Comparison of ENCODE assay signal across 8 cellular contexts in the genomic region with DNA sequence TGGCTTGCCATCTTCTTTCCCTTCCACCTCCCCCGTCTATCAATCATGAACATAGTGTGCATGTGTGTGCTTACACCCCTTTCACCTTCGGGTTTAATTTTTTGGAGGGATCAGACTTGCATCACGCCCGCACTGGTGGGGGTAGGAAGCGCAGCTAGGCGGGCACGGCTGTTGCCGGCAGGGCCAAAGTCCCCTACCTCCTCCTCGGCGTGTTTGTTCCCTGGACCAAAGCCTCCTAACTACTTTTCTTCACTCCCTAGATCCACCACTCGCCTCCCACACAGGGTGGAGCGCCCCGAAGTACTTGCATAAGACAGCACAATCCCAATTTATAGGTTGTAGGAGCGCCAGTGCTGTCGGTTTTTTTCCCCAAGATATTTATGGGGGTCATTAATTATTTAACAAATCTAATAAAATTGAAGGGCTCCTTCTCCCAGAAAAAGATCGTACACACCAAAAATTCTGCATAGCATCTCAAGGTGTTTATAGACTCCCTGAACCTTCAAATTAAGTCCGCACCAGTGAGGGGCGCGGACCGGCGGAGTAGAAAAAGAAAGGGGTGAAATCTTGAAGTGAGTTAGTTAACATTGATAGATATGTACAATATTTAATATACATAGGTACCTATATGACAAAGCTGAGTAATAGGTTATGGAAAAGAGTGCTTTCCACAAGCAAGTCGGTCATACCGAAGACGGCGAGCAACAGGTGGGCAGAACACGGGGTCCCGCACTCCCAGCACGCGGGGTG. TPM values are rescaled to one million over a fixed set of nuclear protein-coding genes. Genes with fewer than 3 reads are reported as not detected.
DNase-seq lines count a peak whose midpoint lies in the region; ATAC-seq and TF ChIP-seq lines count a peak whose summit lies in the region.

No MANE protein-coding gene starts in this region.

- intact Hi-C loops in left colon (cut with DNase I, micrococcal nuclease), result no loop called here

- H3F3A ChIP-seq in GM23248 (ENCODE audit: insufficient read depth), result no peaks in the 10 kb centered on the region

- peak; percentile 8 for ATAC-seq in HG03354 (IDR thresholded peaks at IDR 0.05; ENCODE audit: poor library complexity, severe bottlenecking, unreplicated experiment)
- peak; percentile 49 for ATAC-seq in left colon
- ATAC-seq in HG02840 (IDR thresholded peaks at IDR 0.05; ENCODE audit: low FRiP score, unreplicated experiment), result no peak

- no peak overlapping the region for H3K4me2 ChIP-seq in GM23248 (ENCODE audit: unreplicated experiment)

- H4K20me1 ChIP-seq in GM23248 (ENCODE audit: insufficient read depth), result no peaks in the 10 kb centered on the region

- H3K9ac ChIP-seq in subcutaneous abdominal adipose tissue (ENCODE audit: low read length in 5 of 5), result peak overlapping the region in 3 of 5 donors; percentile 30 to 64 (median 37)
- no peak overlapping the region for H3K9ac ChIP-seq in GM23248

- no peaks in the 10 kb centered on the region for H3K79me2 ChIP-seq in GM23248 (ENCODE audit: insufficient read depth)

- TF ChIP-seq CTCF in astrocyte of the spinal cord (IDR thresholded peaks at IDR 0.05; ENCODE audit: low read depth, low read length), result peak; percentile 20

- in situ Hi-C loops in astrocyte of the spinal cord (cut with HindIII; ENCODE audit: low sequenced_read_pairs) (no loop called here), GM23248 (cut with MboI) (no loop called here)

- no peaks in the 10 kb centered on the region for H3K9me2 ChIP-seq in GM23248 (ENCODE audit: insufficient read depth)

- H3K9me3 ChIP-seq in subcutaneous abdominal adipose tissue (ENCODE audit: control insufficient read depth in 5 of 5, low read length in 5 of 5) (no peaks in the 10 kb centered on the region), GM23248 (ENCODE audit: low read depth) (no peaks in the 10 kb centered on the region)

- H3K4me3 ChIP-seq in astrocyte of the spinal cord (ENCODE audit: low read depth, low read length) (peak overlapping the region; percentile 52), subcutaneous abdominal adipose tissue (ENCODE audit: low read depth in 1 of 5, low read length in 5 of 5) (peak overlapping the region; percentile 52 to 73 (median 60)), GM23248 (no peak overlapping the region; the same call in 1 of the 2 replicates)

- peaks cover 0 to 16% (median 6%) of the 10 kb centered on the region in 5 donors for H3K27me3 ChIP-seq in subcutaneous abdominal adipose tissue (ENCODE audit: control insufficient read depth in 5 of 5, insufficient read depth in 4 of 5, low read length in 5 of 5)
- H3K27me3 ChIP-seq in GM23248 (replicated peaks; ENCODE audit: insufficient read depth), result peaks cover 33% of the 10 kb centered on the region

- H3K4me1 ChIP-seq in subcutaneous abdominal adipose tissue (ENCODE audit: control insufficient read depth in 5 of 5, insufficient read depth in 5 of 5, low read length in 5 of 5) (peaks cover 0 to 22% (median 15%) of the 10 kb centered on the region in 5 donors), GM23248 (ENCODE audit: insufficient read depth) (no peaks in the 10 kb centered on the region)

- DNase-seq in Ammon's horn (ENCODE audit: low spot score) (peak; percentile 10), astrocyte of the spinal cord (ENCODE audit: low read depth, low spot score) (no peak), left colon (peak; percentile 67 to 73), AML-193 (lab: John Stamatoyannopoulos, UW) (no peak), GM23248 (no peak)

- H3K27ac ChIP-seq in subcutaneous abdominal adipose tissue (ENCODE audit: low read depth, low read length) (no peak overlapping the region), GM23248 (no peak overlapping the region)

- H2AFZ ChIP-seq in GM23248, result no peak overlapping the region

- 4 to 5% methylated on average over 27 to 29 of the region's 29 CpGs for WGBS in GM23248 (ENCODE audit: low coverage in 1 of 2, low lambda C conversion rate in 2 of 2, missing lambda C conversion rate in 2 of 2), 2 experiments

- no peaks in the 10 kb centered on the region for H3K36me3 ChIP-seq in subcutaneous abdominal adipose tissue (ENCODE audit: control insufficient read depth in 5 of 5, insufficient read depth in 5 of 5, low read length in 5 of 5)
- H3K36me3 ChIP-seq in GM23248 (ENCODE audit: low read depth), result no peaks in the 10 kb centered on the region

RNA-seq across cellular contexts. Expression of a gene that starts 0.7 kb away (rescaled TPM):
- total RNA-seq in left colon, result 100 to 1,000 TPM; 117 to 175 TPM
- total RNA-seq in GM23248 (2014; rRNA removed; shearing (Covaris generic)), result 0.13 and 0.22 TPM in 2 replicates
- polyA plus RNA-seq in GM23248 (2016; fragmentation: Nextera tagmentation; extraction: Ambion mirVana), result 0.21 and 0.62 TPM in 2 replicates

Comparison
In these comparisons a context has a peak if more than half of its experiments do, and no peak if none do; other contexts are left out.
1. DNase-seq: peak in Ammon's horn (single experiment) and left colon (2 of 2); none in astrocyte of the spinal cord (single experiment), AML-193 (0 of 2) and GM23248 (single experiment).
2. RNA of a gene that starts 0.7 kb away (total RNA-seq): 117 to 175 TPM in left colon; 0.13 to 0.22 TPM in GM23248; every median in the first group is over 10 times any median in the second.